In the genomic region with DNA sequence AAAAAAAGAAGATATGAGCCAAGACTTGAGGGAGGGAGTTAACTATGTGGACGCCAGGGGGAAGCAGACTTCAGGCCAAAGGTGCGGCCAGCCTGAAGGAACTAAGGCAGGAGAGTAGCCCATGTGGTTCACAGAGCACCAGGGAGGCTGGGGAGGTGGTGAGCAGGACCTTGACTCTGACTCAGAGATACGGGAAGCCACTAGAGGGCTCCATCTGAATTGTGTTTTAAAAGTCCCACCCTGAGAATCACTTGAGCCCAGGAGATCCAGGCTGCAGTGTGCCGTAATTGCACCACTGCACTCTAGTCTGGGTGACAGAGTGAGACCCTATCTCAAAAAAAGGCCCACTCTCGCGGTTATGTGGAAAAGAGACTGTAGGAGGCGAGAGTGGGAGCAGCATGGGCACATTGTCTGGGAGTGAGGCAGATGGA, we compare ENCODE assay signal across 8 cellular contexts. TPM values are rescaled to one million over a fixed set of nuclear protein-coding genes. Genes with fewer than 3 reads are reported as not detected.
DNase-seq lines count a peak whose midpoint lies in the region; TF ChIP-seq lines count a peak whose summit lies in the region.

No MANE protein-coding gene starts in this region.

- H3K9ac ChIP-seq in fibroblast of lung (ENCODE audit: insufficient read depth, low read length): no peak overlapping the region
- H3K9ac ChIP-seq in parathyroid adenoma: no peak overlapping the region

- peak; percentile 53 to 63 for TF ChIP-seq CTCF in fibroblast of lung (conservative IDR thresholded peaks at IDR 0.05 in 1 of 2, IDR thresholded peaks at IDR 0.05 in 1 of 2; ENCODE audit: low read depth in 1 of 2, low read length in 2 of 2)
- TF ChIP-seq CTCF in parathyroid adenoma (IDR thresholded peaks at IDR 0.05): peak; percentile 22

- H3K4me2 ChIP-seq in fibroblast of lung (ENCODE audit: extremely low read depth, insufficient read depth, low read length) (no peak overlapping the region), parathyroid adenoma (ENCODE audit: low read length) (no peak overlapping the region)

- no peaks in the 10 kb centered on the region for H3K4me1 ChIP-seq in fibroblast of lung (ENCODE audit: control insufficient read depth, extremely low read depth, insufficient read depth, low read length)
- no peaks in the 10 kb centered on the region for H3K4me1 ChIP-seq in parathyroid adenoma

- DNase-seq in G401 (ENCODE audit: low spot score) (peak; percentile 32), HEK293T (ENCODE audit: extremely low spot score) (peak; percentile 57), RKO (ENCODE audit: low spot score) (peak; percentile 43), fibroblast of lung (ENCODE audit: low read depth in 2 of 2) (peak; percentile 67 to 73), posterior vena cava (ENCODE audit: low spot score) (no peak), GM19240 (ENCODE audit: insufficient read length, low spot score) (no peak), GM19238 (ENCODE audit: insufficient read length, low spot score) (no peak)

- CTCF ChIA-PET in HEK293T (lab: Yijun Ruan, JAX): interaction anchor here (0.6 kb wide), 1 partner anchor 16 kb away, joined by 4 read pairs; no protein-coding TSS in a partner anchor

- H2AFZ ChIP-seq in fibroblast of lung (ENCODE audit: low read length) (no peak overlapping the region), parathyroid adenoma (no peak overlapping the region)

- no peaks in the 10 kb centered on the region for H4K20me1 ChIP-seq in fibroblast of lung (ENCODE audit: control insufficient read depth, extremely low read depth, insufficient read depth, low read length)

- H3K27me3 ChIP-seq in fibroblast of lung (ENCODE audit: control insufficient read depth, insufficient read depth, low read length) (no peaks in the 10 kb centered on the region), parathyroid adenoma (ENCODE audit: control insufficient read depth, insufficient read depth, low read length) (no peaks in the 10 kb centered on the region)

- intact Hi-C loops in posterior vena cava (cut with DNase I): no loop called here

- in situ Hi-C loops in G401 (cut with HindIII; ENCODE audit: low sequenced_read_pairs): no loop called here

- H3K27ac ChIP-seq in fibroblast of lung (ENCODE audit: insufficient read depth, low read length) (no peak overlapping the region), parathyroid adenoma (no peak overlapping the region)

- POLR2A ChIA-PET in HEK293T (lab: Yijun Ruan, JAX): no interaction called here

- H3K79me2 ChIP-seq in fibroblast of lung (ENCODE audit: control insufficient read depth, insufficient read depth, low read length) (peaks cover 18% of the 10 kb centered on the region), parathyroid adenoma (no peaks in the 10 kb centered on the region)

- H3K9me3 ChIP-seq in fibroblast of lung (ENCODE audit: control insufficient read depth, insufficient read depth, low read depth, low read length) (no peaks in the 10 kb centered on the region), parathyroid adenoma (ENCODE audit: control insufficient read depth, low read length) (no peaks in the 10 kb centered on the region)

- no peak overlapping the region for H3K4me3 ChIP-seq in fibroblast of lung (replicated peaks in 1 of 4; ENCODE audit: control extremely low read depth in 1 of 4, insufficient read depth in 1 of 4, low read depth in 3 of 4, low read length in 4 of 4)
- no peak overlapping the region for H3K4me3 ChIP-seq in parathyroid adenoma (ENCODE audit: low read depth, low read length)

- H3K36me3 ChIP-seq in fibroblast of lung (ENCODE audit: control insufficient read depth, insufficient read depth, low read length) (no peaks in the 10 kb centered on the region), parathyroid adenoma (ENCODE audit: control insufficient read depth, insufficient read depth, low read length) (no peaks in the 10 kb centered on the region)

TF ChIP-seq in HEK293T, 16 proteins besides CTCF, POLR2A, EP300 and RAD21:
- no peak for TF ChIP-seq FOXA1 (IDR thresholded peaks at IDR 0.05)
- TF ChIP-seq ARNT (IDR thresholded peaks at IDR 0.05): no peak
- peak; percentile 88 for TF ChIP-seq ZNF384 (IDR thresholded peaks at IDR 0.05)
- TF ChIP-seq SUZ12 (IDR thresholded peaks at IDR 0.05): no peak
TF ChIP-seq in HEK293T: peak in this region for 1.

RNA-seq across cellular contexts. Expression of a gene that starts 12.3 kb away (rescaled TPM):
- 13.4 and 22.5 TPM in 2 replicates for total RNA-seq in G401 (2014; rRNA removed; shearing (Covaris generic))
- total RNA-seq in fibroblast of lung (32.7 and 32.9 TPM in 2 replicates), posterior vena cava (10 to 100 TPM; 21.1 to 22.7 TPM)
- polyA plus RNA-seq in fibroblast of lung: 12.5 and 17.8 TPM in 2 replicates
- polyA plus RNA-seq in fibroblast of lung (2012): 6.5 and 8.6 TPM in 2 replicates
- polyA minus RNA-seq in fibroblast of lung (ENCODE audit: low replicate concordance): 17.4 and 19.3 TPM in 2 replicates

RNA-seq across cellular contexts. Expression of a gene that starts 55.7 kb away (rescaled TPM):
- 48.4 and 53.7 TPM in 2 replicates for total RNA-seq in G401 (2014; rRNA removed; shearing (Covaris generic))
- total RNA-seq in fibroblast of lung: 40.6 and 43.9 TPM in 2 replicates
- 52.7 and 56.0 TPM in 2 replicates for polyA plus RNA-seq in fibroblast of lung
- polyA plus RNA-seq in fibroblast of lung (2012): 37.5 and 38.7 TPM in 2 replicates
- polyA minus RNA-seq in fibroblast of lung (ENCODE audit: low replicate concordance): 24.6 and 92.8 TPM in 2 replicates
- total RNA-seq in posterior vena cava: 10 to 100 TPM; 31.7 to 38.6 TPM

Comparison
In these comparisons a context has a peak if more than half of its experiments do, and no peak if none do; other contexts are left out.
1. DNase-seq: peak in G401 (single experiment), HEK293T (single experiment), RKO (single experiment) and fibroblast of lung (2 of 2); none in posterior vena cava (single experiment), GM19240 (single experiment) and GM19238 (single experiment).